8 cellular contexts compared by ENCODE assay signal in genomic region chr17:8186787-8187516, GRCh38. TPM values are rescaled to one million over a fixed set of nuclear protein-coding genes. Genes with fewer than 3 reads are reported as not detected.
DNase-seq lines count a peak whose midpoint lies in the region; ATAC-seq, FAIRE-seq and TF ChIP-seq lines count a peak whose summit lies in the region.

No MANE protein-coding gene starts in this region.

- ATAC-seq in HG03060 (IDR thresholded peaks at IDR 0.05; ENCODE audit: low read depth, unreplicated experiment) = peak; percentile 19
- peak; percentile 38 for ATAC-seq in WTC11
- no peak for ATAC-seq in GM19035 (IDR thresholded peaks at IDR 0.05; ENCODE audit: unreplicated experiment)

- peak overlapping the region; percentile 68 to 93 (median 93) for H3K4me3 ChIP-seq in keratinocyte (ENCODE audit: control insufficient read depth in 2 of 3, extremely low read depth in 1 of 3, insufficient read depth in 2 of 3, low read depth in 1 of 3, low read length in 3 of 3)
- H3K4me3 ChIP-seq in spleen = peak overlapping the region; percentile 50 to 87 (median 78)

- peaks cover 14% of the 10 kb centered on the region for H3K79me2 ChIP-seq in keratinocyte (ENCODE audit: control insufficient read depth, insufficient read depth, low read length)

- H4K20me1 ChIP-seq in keratinocyte (ENCODE audit: control insufficient read depth, extremely low read depth, insufficient read depth, low read length) = no peaks in the 10 kb centered on the region

- CTCF ChIA-PET in WTC11 (lab: Charles Lee) = interaction anchor here (1.4 to 3.8 kb wide), 3 partner anchors 36 to 113 kb away, joined by 4 to 24 read pairs (median 15); partner anchors contain the start of gene ALOXE3

- H3K4me1 ChIP-seq in keratinocyte (ENCODE audit: control insufficient read depth, extremely low read depth, insufficient read depth, low read length) (peaks cover 27% of the 10 kb centered on the region), spleen (peaks cover 23 to 74% (median 54%) of the 10 kb centered on the region in 6 donors)

- H3K27ac ChIP-seq in keratinocyte (ENCODE audit: control insufficient read depth, insufficient read depth, low read length) (peak overlapping the region; percentile 66), spleen (peak overlapping the region; percentile 95 to 97 (median 96))

- H3K27me3 Mint-ChIP-seq in WTC11 (ENCODE audit: low read depth) = no peaks in the 10 kb centered on the region; the same call in 1 of the 2 replicates

- peak in 1 of 3 donors; percentile 6 for TF ChIP-seq POLR2A in spleen (IDR thresholded peaks at IDR 0.05)

- no peaks in the 10 kb centered on the region for H3K9me1 ChIP-seq in keratinocyte (ENCODE audit: control insufficient read depth, extremely low read depth, insufficient read depth, low read length)

- no peaks in the 10 kb centered on the region for H3K9me3 ChIP-seq in keratinocyte (ENCODE audit: control insufficient read depth, low read depth, low read length)
- H3K9me3 ChIP-seq in spleen = no peaks in the 10 kb centered on the region

- 0 to 1% (median 0%) methylated on average over 30 to 32 of the region's 32 CpGs for WGBS in spleen, 5 donors

- H3K4me3 Mint-ChIP-seq in WTC11 = no peak overlapping the region

- H3K36me3 ChIP-seq in keratinocyte (ENCODE audit: control insufficient read depth in 2 of 2, extremely low read depth in 1 of 2, insufficient read depth in 2 of 2, low read length in 2 of 2) (no peaks in the 10 kb centered on the region), spleen (no peaks in the 10 kb centered on the region)

- H3K4me2 ChIP-seq in keratinocyte (ENCODE audit: control insufficient read depth, extremely low read depth, insufficient read depth, low read depth, low read length) = peak overlapping the region; percentile 93

- H3K36me3 Mint-ChIP-seq in WTC11 = no peaks in the 10 kb centered on the region

- H3K4me1 Mint-ChIP-seq in WTC11 = peaks cover 15% of the 10 kb centered on the region

- dilution Hi-C loops in keratinocyte (cut with MboI; ENCODE audit: extremely low pct_ligation_motif_present, low sequenced_read_pairs) = no loop called here

- intact Hi-C loops in spleen (cut with DNase I; ENCODE audit: low total_unique reads) = no loop called here

- H3K27me3 ChIP-seq in keratinocyte (ENCODE audit: control insufficient read depth, extremely low read depth, insufficient read depth, low read length) (no peaks in the 10 kb centered on the region), spleen (replicated peaks in 1 of 7) (no peaks in the 10 kb centered on the region)

- FAIRE-seq in keratinocyte (lab: Jason Lieb, UNC) = peak; percentile 73

- DNase-seq in GM03348 (ENCODE audit: low spot score) (peak; percentile 74), NCI-H2227 treated with DMSO at 0.1 percent for 48 hours (lab: John Stamatoyannopoulos, UW) (peak; percentile 95), WTC11 (ENCODE audit: low spot score) (peak; percentile 97), keratinocyte (ENCODE audit: low read depth, low spot score) (peak; percentile 97), spleen (peak; percentile 95)
- peak; percentile 88 for DNase-seq in central memory CD4-positive, alpha-beta T cell

- peak overlapping the region; percentile 97 for H2AFZ ChIP-seq in keratinocyte (ENCODE audit: control insufficient read depth, low read length)

- no peak overlapping the region for H3K27ac Mint-ChIP-seq in WTC11

- no peak for TF ChIP-seq CTCF in WTC11 (IDR thresholded peaks at IDR 0.05)
- peak in 2 of 3 experiments; percentile 46 to 55 for TF ChIP-seq CTCF in keratinocyte (optimal IDR thresholded peaks at IDR 0.05 in 1 of 3, IDR thresholded peaks at IDR 0.05 in 1 of 3, conservative IDR thresholded peaks at IDR 0.05 in 1 of 3; ENCODE audit: extremely low read depth in 1 of 3, insufficient read depth in 2 of 3, low read length in 3 of 3)
- TF ChIP-seq CTCF in spleen (IDR thresholded peaks at IDR 0.05 in 8 of 11, conservative IDR thresholded peaks at IDR 0.05 in 3 of 11) = peak in 9 of 11 experiments; percentile 12 to 58 (median 28)

- POLR2A ChIA-PET in WTC11 (lab: Charles Lee) = interaction anchor here (1.1 to 1.3 kb wide), 3 partner anchors 23 to 40 kb away, joined by 3 read pairs; partner anchors contain the start of gene AURKB

- peak overlapping the region; percentile 83 for H3K9ac ChIP-seq in keratinocyte (ENCODE audit: control insufficient read depth, extremely low read depth, insufficient read depth, low read length)

- H3K9me3 Mint-ChIP-seq in WTC11 = no peaks in the 10 kb centered on the region

TF ChIP-seq in WTC11, 78 proteins besides CTCF, POLR2A, EP300 and RAD21 (continues in another document):
- no peak for TF ChIP-seq ZNF138 (CRISPR knock-in tag; conservative IDR thresholded peaks at IDR 0.05)
- TF ChIP-seq ZNF416 (CRISPR knock-in tag; IDR thresholded peaks at IDR 0.05) = no peak
- TF ChIP-seq ZNF232 (CRISPR knock-in tag; IDR thresholded peaks at IDR 0.05) = peak; percentile 91; the same call in 1 of the 2 replicates
- TF ChIP-seq USF2 (CRISPR knock-in tag; IDR thresholded peaks at IDR 0.05) = no peak

RNA-seq across cellular contexts. Expression of gene BORCS6, which starts 3.0 kb away (rescaled TPM):
- total RNA-seq in WTC11 (2021) (5.0 to 5.6 TPM (median 5.1 TPM) in 3 replicates), spleen (10 to 100 TPM in 6 of 7 donors, 1 to 10 TPM in 1; 9.5 to 14.6 (median 12.3) TPM)
- polyA plus RNA-seq in keratinocyte (4.2 to 6.3 TPM (median 5.5 TPM) in 3 replicates), spleen (10 to 100 TPM in 2 of 3 donors, 1 to 10 TPM in 1; 10.0 to 16.5 (median 12.9) TPM)
- polyA plus RNA-seq in keratinocyte (2011; ENCODE audit: low read depth) = 0.90 TPM
- polyA plus RNA-seq in keratinocyte (2011; cell fraction: cytosol; rRNA removed) = 3.3 and 7.3 TPM in 2 replicates
- 4.4 and 5.6 TPM in 2 replicates for polyA plus RNA-seq in keratinocyte (2011; cell fraction: nucleus; rRNA removed)
- 4.5 and 6.5 TPM in 2 replicates for polyA plus RNA-seq in keratinocyte (2012; ENCODE audit: low replicate concordance)
- 2.9 to 5.0 TPM (median 3.9 TPM) in 3 replicates for polyA minus RNA-seq in keratinocyte
- polyA minus RNA-seq in keratinocyte (2011; cell fraction: cytosol; rRNA and poly(A)+ RNA removed) = 10.6 TPM
- polyA minus RNA-seq in keratinocyte (2011; cell fraction: nucleus; rRNA and poly(A)+ RNA removed) = 3.3 and 3.4 TPM in 2 replicates

RNA-seq across cellular contexts. Expression of gene TMEM107, which starts 10.8 kb away (rescaled TPM):
- total RNA-seq in WTC11 (2021) (11.3 to 17.2 TPM (median 11.9 TPM) in 3 replicates), spleen (10 to 100 TPM; 13.0 to 42.2 (median 22.4) TPM)
- polyA plus RNA-seq in keratinocyte (16.2 to 21.8 TPM (median 19.0 TPM) in 3 replicates), spleen (10 to 100 TPM in 2 of 3 donors, 1 to 10 TPM in 1; 8.1 to 14.0 (median 11.9) TPM)
- 10.0 TPM for polyA plus RNA-seq in keratinocyte (2011; ENCODE audit: low read depth)
- polyA plus RNA-seq in keratinocyte (2011; cell fraction: cytosol; rRNA removed) = 13.1 and 16.1 TPM in 2 replicates
- 19.6 and 21.1 TPM in 2 replicates for polyA plus RNA-seq in keratinocyte (2011; cell fraction: nucleus; rRNA removed)
- 13.7 and 19.3 TPM in 2 replicates for polyA plus RNA-seq in keratinocyte (2012; ENCODE audit: low replicate concordance)
- polyA minus RNA-seq in keratinocyte = 20.1 to 94.3 TPM (median 45.7 TPM) in 3 replicates
- 44.7 TPM for polyA minus RNA-seq in keratinocyte (2011; cell fraction: cytosol; rRNA and poly(A)+ RNA removed)
- polyA minus RNA-seq in keratinocyte (2011; cell fraction: nucleus; rRNA and poly(A)+ RNA removed) = 48.4 and 76.6 TPM in 2 replicates

RNA-seq across cellular contexts. Expression of gene AURKB, which starts 23.4 kb away (rescaled TPM):
- total RNA-seq in WTC11 (2021) = 180 to 215 TPM (median 183 TPM) in 3 replicates
- 1.4 to 28.2 TPM (median 12.6 TPM) in 3 replicates for polyA plus RNA-seq in keratinocyte
- not detected for polyA plus RNA-seq in keratinocyte (2011; ENCODE audit: low read depth)
- 3.8 and 4.2 TPM in 2 replicates for polyA plus RNA-seq in keratinocyte (2011; cell fraction: cytosol; rRNA removed)
- 11.6 and 12.8 TPM in 2 replicates for polyA plus RNA-seq in keratinocyte (2011; cell fraction: nucleus; rRNA removed)
- 0.25 and 28.3 TPM in 2 replicates for polyA plus RNA-seq in keratinocyte (2012; ENCODE audit: low replicate concordance)
- polyA minus RNA-seq in keratinocyte = 2.1 to 22.7 TPM (median 7.9 TPM) in 3 replicates
- polyA minus RNA-seq in keratinocyte (2011; cell fraction: cytosol; rRNA and poly(A)+ RNA removed) = 7.1 TPM
- polyA minus RNA-seq in keratinocyte (2011; cell fraction: nucleus; rRNA and poly(A)+ RNA removed) = 0.70 and 5.2 TPM in 2 replicates
- total RNA-seq in spleen = 10 to 100 TPM in 4 of 7 donors, 1 to 10 TPM in 3; 2.4 to 21.0 (median 10.6) TPM
- polyA plus RNA-seq in spleen = 10 to 100 TPM in 2 of 3 donors, 1 to 10 TPM in 1; 6.2 to 30.9 (median 10.5) TPM

RNA-seq across cellular contexts. Expression of gene VAMP2, which starts 24.2 kb away (rescaled TPM):
- total RNA-seq in WTC11 (2021) = 24.1 to 27.4 TPM (median 24.3 TPM) in 3 replicates
- 8.1 to 10.4 TPM (median 9.8 TPM) in 3 replicates for polyA plus RNA-seq in keratinocyte
- 4.8 TPM for polyA plus RNA-seq in keratinocyte (2011; ENCODE audit: low read depth)
- 18.2 and 18.5 TPM in 2 replicates for polyA plus RNA-seq in keratinocyte (2011; cell fraction: cytosol; rRNA removed)
- polyA plus RNA-seq in keratinocyte (2011; cell fraction: nucleus; rRNA removed) = 25.2 and 27.5 TPM in 2 replicates
- polyA plus RNA-seq in keratinocyte (2012; ENCODE audit: low replicate concordance) = 17.1 and 41.4 TPM in 2 replicates
- polyA minus RNA-seq in keratinocyte = 4.3 to 11.4 TPM (median 5.8 TPM) in 3 replicates
- 3.6 TPM for polyA minus RNA-seq in keratinocyte (2011; cell fraction: cytosol; rRNA and poly(A)+ RNA removed)
- 3.1 and 5.4 TPM in 2 replicates for polyA minus RNA-seq in keratinocyte (2011; cell fraction: nucleus; rRNA and poly(A)+ RNA removed)
- 10 to 100 TPM; 37.5 to 94.8 (median 65.7) TPM for total RNA-seq in spleen
- polyA plus RNA-seq in spleen = 10 to 100 TPM; 38.7 to 57.8 (median 38.8) TPM

RNA-seq across cellular contexts. Expression of gene PER1, which starts 34.7 kb away (rescaled TPM):
- total RNA-seq in WTC11 (2021) (30.6 to 46.9 TPM (median 34.0 TPM) in 3 replicates), spleen (100 to 1,000 TPM in 2 of 7 donors, 10 to 100 TPM in 5; 68.0 to 213 (median 73.5) TPM)
- polyA plus RNA-seq in keratinocyte (14.4 to 15.2 TPM (median 15.1 TPM) in 3 replicates), spleen (10 to 100 TPM; 12.6 to 83.0 (median 17.5) TPM)
- 112 TPM for polyA plus RNA-seq in keratinocyte (2011; ENCODE audit: low read depth)
- 6.8 and 12.7 TPM in 2 replicates for polyA plus RNA-seq in keratinocyte (2011; cell fraction: cytosol; rRNA removed)
- 50.1 and 90.1 TPM in 2 replicates for polyA plus RNA-seq in keratinocyte (2011; cell fraction: nucleus; rRNA removed)
- polyA plus RNA-seq in keratinocyte (2012; ENCODE audit: low replicate concordance) = 24.3 and 51.6 TPM in 2 replicates
- 29.9 to 138 TPM (median 46.3 TPM) in 3 replicates for polyA minus RNA-seq in keratinocyte
- polyA minus RNA-seq in keratinocyte (2011; cell fraction: cytosol; rRNA and poly(A)+ RNA removed) = 38.8 TPM
- 61.0 and 101 TPM in 2 replicates for polyA minus RNA-seq in keratinocyte (2011; cell fraction: nucleus; rRNA and poly(A)+ RNA removed)
